In the genomic region with DNA sequence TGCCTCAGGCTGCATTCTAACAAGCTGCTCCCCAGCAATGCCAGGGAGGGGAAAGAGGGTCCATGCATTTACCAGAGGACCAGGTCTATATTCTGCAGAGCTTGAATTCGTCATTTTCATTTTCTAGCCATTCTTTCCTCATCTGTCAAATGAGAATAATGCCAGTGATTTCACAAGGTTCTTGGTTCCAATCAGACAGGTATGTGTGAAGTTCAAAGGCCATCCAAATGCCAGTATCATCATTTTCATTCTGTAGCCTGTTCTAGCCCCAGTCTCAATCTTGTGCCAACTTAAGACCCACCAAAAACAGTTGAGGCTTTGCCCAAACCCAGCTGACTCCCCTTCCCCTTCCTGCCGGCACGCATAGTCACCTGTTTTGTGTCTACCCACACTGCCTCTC, we compare ENCODE assay signal across 15 cellular contexts.
DNase-seq lines count a peak whose midpoint lies in the region; ATAC-seq and TF ChIP-seq lines count a peak whose summit lies in the region.
"Had no signal": no experiment of that assay in that cellular context is flagged by ENCODE, and none has a peak within 500 bp of the region (broad histone marks: within the 10 kb centered on the region; RNA-seq: fewer than 3 reads in every experiment).

No MANE protein-coding gene starts in this region.

- peaks cover 70% of the 10 kb centered on the region for H3K4me1 Mint-ChIP-seq in T-helper 17 cell
- peaks cover 84% of the 10 kb centered on the region for H3K4me1 Mint-ChIP-seq in glutamatergic neuron (ENCODE audit: low read depth, unreplicated experiment)
- H3K4me1 Mint-ChIP-seq in stimulated activated naive B cell treated with anti-CD40 and anti-IgM and Interleukin-4, amounts not matched to agents 10 μg/mL and 1 μg/mL and 100 μg/mL, for 72 hours, result peaks cover 84 to 100% of the 10 kb centered on the region in 2 donors

- H3K27ac Mint-ChIP-seq in activated naive CD4-positive, alpha-beta T cell treated with anti-CD3 and anti-CD28 coated beads, Interleukin-2, amount 50 U/mL, for 72 hours, result peak overlapping the region; percentile 18 to 44
- H3K27ac Mint-ChIP-seq in T-helper 17 cell, result peak overlapping the region; percentile 57
- H3K27ac Mint-ChIP-seq in glutamatergic neuron (ENCODE audit: unreplicated experiment), result peak overlapping the region; percentile 70
- peak overlapping the region; percentile 90 for H3K27ac Mint-ChIP-seq in stimulated activated naive B cell treated with anti-CD40 and anti-IgM and Interleukin-4, amounts not matched to agents 10 μg/mL and 1 μg/mL and 100 μg/mL, for 72 hours
- H3K27ac Mint-ChIP-seq: activated CD8-positive, alpha-beta T cell treated with anti-CD3 and anti-CD28 coated beads for 36 hours; activated T-helper 1 cell treated with anti-CD3 and anti-CD28 coated beads, Interleukin-12 subunit alpha, Interleukin-12 subunit beta, Interleukin-2, Interleukin-4 antibody, amounts not matched to agents 30 ng/mL and 10 ng/mL and 1 ng/mL, durations not matched to agents 14 hours and 24 hours and 36 hours had no signal

- H3K27me3 Mint-ChIP-seq in T-helper 17 cell (no peaks in the 10 kb centered on the region), glutamatergic neuron (ENCODE audit: unreplicated experiment) (peaks cover 33% of the 10 kb centered on the region)
- H3K27me3 Mint-ChIP-seq in stimulated activated naive B cell treated with anti-CD40 and anti-IgM and Interleukin-4, amounts not matched to agents 10 μg/mL and 1 μg/mL and 100 μg/mL, for 72 hours, result no peaks in the 10 kb centered on the region
- H3K27me3 Mint-ChIP-seq: activated CD8-positive, alpha-beta T cell treated with anti-CD3 and anti-CD28 coated beads for 36 hours had no signal

- H3K4me3 Mint-ChIP-seq in T-helper 17 cell, result no peak overlapping the region
- peak overlapping the region; percentile 72 for H3K4me3 Mint-ChIP-seq in glutamatergic neuron (ENCODE audit: unreplicated experiment)
- peak overlapping the region; percentile 47 to 48 for H3K4me3 Mint-ChIP-seq in stimulated activated naive B cell treated with anti-CD40 and anti-IgM and Interleukin-4, amounts not matched to agents 10 μg/mL and 1 μg/mL and 100 μg/mL, for 72 hours
- H3K4me3 Mint-ChIP-seq: activated CD8-positive, alpha-beta T cell treated with anti-CD3 and anti-CD28 coated beads for 36 hours; activated T-helper 1 cell treated with anti-CD3 and anti-CD28 coated beads, Interleukin-12 subunit alpha, Interleukin-12 subunit beta, Interleukin-2, Interleukin-4 antibody, amounts not matched to agents 30 ng/mL and 10 ng/mL and 1 ng/mL, durations not matched to agents 14 hours and 24 hours and 36 hours; nephron had no signal

- peaks cover 0 to 12% of the 10 kb centered on the region in 2 donors for H3K36me3 Mint-ChIP-seq in activated naive CD4-positive, alpha-beta T cell treated with anti-CD3 and anti-CD28 coated beads, Interleukin-2, amount 50 U/mL, for 72 hours
- peaks cover 2% of the 10 kb centered on the region for H3K36me3 Mint-ChIP-seq in T-helper 17 cell (ENCODE audit: low read depth)
- no peaks in the 10 kb centered on the region for H3K36me3 Mint-ChIP-seq in glutamatergic neuron (ENCODE audit: unreplicated experiment)
- peaks cover 6 to 52% of the 10 kb centered on the region in 2 donors for H3K36me3 Mint-ChIP-seq in stimulated activated naive B cell treated with anti-CD40 and anti-IgM and Interleukin-4, amounts not matched to agents 10 μg/mL and 1 μg/mL and 100 μg/mL, for 72 hours

- TF ChIP-seq CTCF in glutamatergic neuron (IDR thresholded peaks at IDR 0.05; ENCODE audit: partially characterized antibody, unreplicated experiment), result no peak

- no peak for ATAC-seq in activated naive CD4-positive, alpha-beta T cell treated with anti-CD3 and anti-CD28 coated beads, Interleukin-2, amount 50 U/mL, for 72 hours
- no peak for ATAC-seq in T-helper 17 cell
- no peak for ATAC-seq in stimulated activated naive B cell treated with anti-CD40 and anti-IgM and Interleukin-4, amounts not matched to agents 10 μg/mL and 1 μg/mL and 100 μg/mL, for 72 hours (replicated peaks)
- ATAC-seq in HG03342 (IDR thresholded peaks at IDR 0.05; ENCODE audit: unreplicated experiment), result no peak
- ATAC-seq in HG02678 (IDR thresholded peaks at IDR 0.05; ENCODE audit: unreplicated experiment), result no peak
- ATAC-seq: activated CD8-positive, alpha-beta T cell treated with anti-CD3 and anti-CD28 coated beads for 36 hours had no signal

- no peaks in the 10 kb centered on the region for H3K9me3 Mint-ChIP-seq in activated naive CD4-positive, alpha-beta T cell treated with anti-CD3 and anti-CD28 coated beads, Interleukin-2, amount 50 U/mL, for 72 hours
- peaks cover 41% of the 10 kb centered on the region for H3K9me3 Mint-ChIP-seq in glutamatergic neuron (ENCODE audit: unreplicated experiment)
- no peaks in the 10 kb centered on the region for H3K9me3 Mint-ChIP-seq in stimulated activated naive B cell treated with anti-CD40 and anti-IgM and Interleukin-4, amounts not matched to agents 10 μg/mL and 1 μg/mL and 100 μg/mL, for 72 hours
- H3K9me3 Mint-ChIP-seq: activated CD8-positive, alpha-beta T cell treated with anti-CD3 and anti-CD28 coated beads for 36 hours; activated T-helper 1 cell treated with anti-CD3 and anti-CD28 coated beads, Interleukin-12 subunit alpha, Interleukin-12 subunit beta, Interleukin-2, Interleukin-4 antibody, amounts not matched to agents 30 ng/mL and 10 ng/mL and 1 ng/mL, durations not matched to agents 14 hours and 24 hours and 36 hours; nephron had no signal

- no peak for DNase-seq in activated naive CD4-positive, alpha-beta T cell treated with anti-CD3 and anti-CD28 coated beads, Interleukin-2, amount 50 U/mL, for 72 hours (ENCODE audit: low spot score in 2 of 2)
- DNase-seq in activated naive CD4-positive, alpha-beta T cell treated with Interleukin-2 at 50 U/mL for 16 hours, result no peak
- DNase-seq in T-helper 17 cell (no peak), glutamatergic neuron (no peak), GM19240 (ENCODE audit: insufficient read length, low spot score) (no peak)
- DNase-seq in stimulated activated naive B cell treated with anti-CD40 and anti-IgM and Interleukin-4, amounts not matched to agents 10 μg/mL and 1 μg/mL and 100 μg/mL, for 72 hours, result no peak
- DNase-seq: activated CD8-positive, alpha-beta T cell treated with anti-CD3 and anti-CD28 coated beads for 36 hours; DMS53; foreskin fibroblast; NCI-H1105; PC-9 had no signal

- H3K9me3 ChIP-seq in T-helper 17 cell (ENCODE audit: control insufficient read depth, low read length, poor library complexity, severe bottlenecking), result no peaks in the 10 kb centered on the region

Comparison
In these comparisons a context has a peak if more than half of its experiments do, and no peak if none do; other contexts are left out.
1. H3K27ac Mint-ChIP-seq: peak in every context shown above with its lines; median percentile 90 in stimulated activated naive B cell treated with anti-CD40 and anti-IgM and Interleukin-4, amounts not matched to agents 10 μg/mL and 1 μg/mL and 100 μg/mL, for 72 hours; 70 in glutamatergic neuron; 57 in T-helper 17 cell; 31 in activated naive CD4-positive, alpha-beta T cell treated with anti-CD3 and anti-CD28 coated beads, Interleukin-2, amount 50 U/mL, for 72 hours.